In the genomic region with DNA sequence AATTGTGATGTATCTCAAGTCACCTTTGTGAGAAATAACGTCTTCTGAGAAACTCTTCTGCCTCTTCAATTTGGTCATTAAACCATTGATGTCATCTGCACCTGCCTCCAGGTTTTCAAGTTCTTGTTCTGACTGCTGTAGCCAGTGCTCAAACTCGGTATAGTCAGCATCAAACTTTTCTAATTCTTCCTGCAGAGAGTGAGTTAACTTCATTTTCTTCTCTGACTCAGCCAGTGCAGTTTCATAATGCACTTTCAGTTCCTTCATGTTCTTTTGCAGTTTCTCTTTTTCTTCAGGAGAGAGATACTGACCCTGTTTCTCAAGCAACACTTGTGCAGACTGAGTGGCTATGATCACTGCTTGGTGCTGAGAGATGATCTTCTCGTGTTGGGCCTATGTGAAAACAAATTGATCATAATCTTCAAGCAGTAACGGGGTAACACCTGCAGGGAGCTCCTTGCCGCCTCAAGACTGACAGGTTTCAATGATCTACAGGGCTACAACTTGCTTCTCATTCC, we compare ENCODE assay signal across 8 cellular contexts. TPM values are rescaled to one million over a fixed set of nuclear protein-coding genes. Genes with fewer than 3 reads are reported as not detected.
DNase-seq lines count a peak whose midpoint lies in the region; ATAC-seq and TF ChIP-seq lines count a peak whose summit lies in the region.

No MANE protein-coding gene starts in this region.

- H3K27me3 ChIP-seq in OCI-LY3 (ENCODE audit: low read depth, low read length) (no peaks in the 10 kb centered on the region), thyroid gland (no peaks in the 10 kb centered on the region)

- TF ChIP-seq POLR2A in thyroid gland (IDR thresholded peaks at IDR 0.05) = no peak

- DNase-seq in activated naive CD4-positive, alpha-beta T cell treated with Interleukin-2 at 50 U/mL for 16 hours = peak; percentile 11
- no peak for DNase-seq in activated naive CD4-positive, alpha-beta T cell (lab: John Stamatoyannopoulos, UW)
- DNase-seq in medulla oblongata (ENCODE audit: extremely low spot score) = peak; percentile 72
- no peak for DNase-seq in HT-29 (ENCODE audit: low spot score)
- DNase-seq in DMS114 treated with DMSO at 0.1 percent for 48 hours (lab: John Stamatoyannopoulos, UW; ENCODE audit: unreplicated experiment) = no peak
- no peak for DNase-seq in thyroid gland

- no peaks in the 10 kb centered on the region for H3K79me2 ChIP-seq in OCI-LY3 (ENCODE audit: low read length)

- H3K9ac ChIP-seq in OCI-LY3 (ENCODE audit: low read length) = peak overlapping the region; percentile 73

- peak overlapping the region; percentile 91 for H3K27ac ChIP-seq in OCI-LY3 (ENCODE audit: low read length)
- no peak overlapping the region for H3K27ac ChIP-seq in thyroid gland

- H2AFZ ChIP-seq in OCI-LY3 (ENCODE audit: low read depth, low read length) = 0 out of 2 replicates have a peak overlapping the region, but pooled peaks have one; percentile 44

- H4K20me1 ChIP-seq in OCI-LY3 (ENCODE audit: insufficient read depth, low read length) = no peaks in the 10 kb centered on the region

- H3K9me3 ChIP-seq in OCI-LY3 (ENCODE audit: insufficient read depth, low read length) = no peaks in the 10 kb centered on the region
- H3K9me3 ChIP-seq in thyroid gland = no peaks in the 10 kb centered on the region

- WGBS in thyroid gland, 2 donors = 75 to 88% methylated on average over 5 of the region's 5 CpGs

- H3K4me1 ChIP-seq in OCI-LY3 (ENCODE audit: low read length) (peaks cover 38% of the 10 kb centered on the region), thyroid gland (no peaks in the 10 kb centered on the region)

- peak overlapping the region; percentile 88 for H3K4me2 ChIP-seq in OCI-LY3 (ENCODE audit: low read length)

- peak; percentile 94 for ATAC-seq in HG02759 (IDR thresholded peaks at IDR 0.05; ENCODE audit: unreplicated experiment)

- intact Hi-C loops in thyroid gland (cut with DNase I) = loop anchor here (5.0 kb wide), 1 partner anchor 237 kb away; no protein-coding TSS in a partner anchor

- peak overlapping the region; percentile 75 for H3K4me3 ChIP-seq in OCI-LY3 (ENCODE audit: low read length)
- H3K4me3 ChIP-seq in thyroid gland (replicated peaks in 1 of 3) = no peak overlapping the region

- H3K36me3 ChIP-seq in OCI-LY3 (replicated peaks; ENCODE audit: low read depth, low read length) (no peaks in the 10 kb centered on the region), thyroid gland (no peaks in the 10 kb centered on the region)

- no peak; the same call in 1 of the 2 replicates for TF ChIP-seq CTCF in OCI-LY3 (IDR thresholded peaks at IDR 0.05; ENCODE audit: low read depth, low read length)
- TF ChIP-seq CTCF in thyroid gland (IDR thresholded peaks at IDR 0.05) = no peak

RNA-seq across cellular contexts. Expression of gene DST, which starts 48.8 kb away (rescaled TPM):
- total RNA-seq in HT-29 (2014; rRNA removed; shearing (Covaris generic)) = 32.8 and 33.5 TPM in 2 replicates
- total RNA-seq in thyroid gland = 100 to 1,000 TPM in 3 of 4 donors, 10 to 100 TPM in 1; 99.8 to 169 (median 149) TPM

Comparison
In these comparisons a context has a peak if more than half of its experiments do, and no peak if none do; other contexts are left out.
1. DNase-seq: peak in activated naive CD4-positive, alpha-beta T cell treated with Interleukin-2 at 50 U/mL for 16 hours (single experiment) and medulla oblongata (single experiment); none in activated naive CD4-positive, alpha-beta T cell (0 of 4), HT-29 (single experiment), DMS114 treated with DMSO at 0.1 percent for 48 hours (single experiment) and thyroid gland (0 of 2).